14 cellular contexts compared by ENCODE assay signal in genomic region chr14:21262410-21262809, GRCh38. TPM values are rescaled to one million over a fixed set of nuclear protein-coding genes. Genes with fewer than 3 reads are reported as not detected.
DNase-seq lines count a peak whose midpoint lies in the region; ATAC-seq and TF ChIP-seq lines count a peak whose summit lies in the region.
"Had no signal": no experiment of that assay in that cellular context is flagged by ENCODE, and none has a peak within 500 bp of the region (broad histone marks: within the 10 kb centered on the region; RNA-seq: fewer than 3 reads in every experiment).

No MANE protein-coding gene starts in this region.

- H3K4me3 Mint-ChIP-seq in activated naive CD4-positive, alpha-beta T cell treated with anti-CD3 and anti-CD28 coated beads, Interleukin-2, amount 50 U/mL, for 24 hours: peak overlapping the region; percentile 99
- H3K4me3 Mint-ChIP-seq in activated B cell treated with CpG ODN at 0.5 μM for 24 hours: peak overlapping the region; percentile 38
- H3K4me3 Mint-ChIP-seq in type B pancreatic cell: peak overlapping the region; percentile 65

- H3K9me3 ChIP-seq in iPS-18a (ENCODE audit: control insufficient read depth, low read depth, low read length): no peaks in the 10 kb centered on the region
- H3K9me3 ChIP-seq: adrenal gland, upper lobe of left lung had no signal

- H3K9ac ChIP-seq in iPS-18a (ENCODE audit: low read length): no peak overlapping the region

- peaks cover 74% of the 10 kb centered on the region for H3K4me1 Mint-ChIP-seq in activated naive CD4-positive, alpha-beta T cell treated with anti-CD3 and anti-CD28 coated beads, Interleukin-2, amount 50 U/mL, for 24 hours
- peaks cover 84% of the 10 kb centered on the region for H3K4me1 Mint-ChIP-seq in activated B cell treated with CpG ODN at 0.5 μM for 24 hours
- peaks cover 54% of the 10 kb centered on the region for H3K4me1 Mint-ChIP-seq in type B pancreatic cell (ENCODE audit: unreplicated experiment)

- intact Hi-C loops in activated B cell treated with CpG ODN at 0.5 μM for 24 hours (cut with micrococcal nuclease): loop anchor here (10.0 kb wide), 4 partner anchors 48 to 638 kb away; partner anchors contain the start of gene TMEM253

- H3K36me3 ChIP-seq in iPS-18a (ENCODE audit: control insufficient read depth, low read depth, low read length): peaks cover 88% of the 10 kb centered on the region

- H3K9me3 Mint-ChIP-seq in activated naive CD4-positive, alpha-beta T cell treated with anti-CD3 and anti-CD28 coated beads, Interleukin-2, amount 50 U/mL, for 24 hours: no peaks in the 10 kb centered on the region
- H3K9me3 Mint-ChIP-seq in activated B cell treated with CpG ODN at 0.5 μM for 24 hours: no peaks in the 10 kb centered on the region
- H3K9me3 Mint-ChIP-seq in type B pancreatic cell: no peaks in the 10 kb centered on the region

- CTCF ChIA-PET in activated B cell treated with CpG ODN at 0.5 μM for 24 hours (lab: Charles Lee): no interaction called here

- no peaks in the 10 kb centered on the region for H3K27me3 ChIP-seq in iPS-18a (ENCODE audit: control insufficient read depth, insufficient read depth, low read length)
- H3K27me3 ChIP-seq: adrenal gland, upper lobe of left lung had no signal

- no peak for DNase-seq in activated naive CD4-positive, alpha-beta T cell (lab: John Stamatoyannopoulos, UW)
- DNase-seq in activated B cell treated with CpG ODN at 0.5 μM for 24 hours (no peak), type B pancreatic cell (ENCODE audit: extremely low spot score, unreplicated experiment) (no peak), EL (no peak)
- DNase-seq in effector CD8-positive, alpha-beta T cell (lab: John Stamatoyannopoulos, UW): no peak
- DNase-seq: adrenal gland; NCI-H1105; NK-92 treated with Interleukin-12 subunit alpha and Interleukin-12 subunit beta, amount 100 ng/mL, for 24 hours; upper lobe of left lung had no signal

- H3K4me3 ChIP-seq in iPS-18a (ENCODE audit: low read length): peak overlapping the region; percentile 13
- H3K4me3 ChIP-seq: upper lobe of left lung had no signal

- ATAC-seq in activated B cell treated with CpG ODN at 0.5 μM for 24 hours (ENCODE audit: low read depth): no peak
- no peak for ATAC-seq in GM19463 (IDR thresholded peaks at IDR 0.05; ENCODE audit: unreplicated experiment)

- H3K27me3 Mint-ChIP-seq in activated naive CD4-positive, alpha-beta T cell treated with anti-CD3 and anti-CD28 coated beads, Interleukin-2, amount 50 U/mL, for 24 hours: no peaks in the 10 kb centered on the region
- H3K27me3 Mint-ChIP-seq in activated B cell treated with CpG ODN at 0.5 μM for 24 hours (no peaks in the 10 kb centered on the region), type B pancreatic cell (no peaks in the 10 kb centered on the region)

- peaks cover 22% of the 10 kb centered on the region for H3K4me1 ChIP-seq in iPS-18a (ENCODE audit: control insufficient read depth, low read depth, low read length)

- no peak overlapping the region for H3K27ac ChIP-seq in iPS-18a (ENCODE audit: low read length)

- TF ChIP-seq CTCF in activated B cell treated with CpG ODN at 0.5 μM for 24 hours (IDR thresholded peaks at IDR 0.05) (no peak), type B pancreatic cell (conservative IDR thresholded peaks at IDR 0.05) (no peak)

- POLR2A ChIA-PET in activated B cell treated with CpG ODN at 0.5 μM for 24 hours (lab: Charles Lee): interaction anchor here (1.3 to 1.4 kb wide), 2 partner anchors 27 to 45 kb away, joined by 3 to 4 read pairs; no protein-coding TSS in a partner anchor

- H3K36me3 Mint-ChIP-seq in activated naive CD4-positive, alpha-beta T cell treated with anti-CD3 and anti-CD28 coated beads, Interleukin-2, amount 50 U/mL, for 24 hours: peaks cover 61% of the 10 kb centered on the region
- H3K36me3 Mint-ChIP-seq in activated B cell treated with CpG ODN at 0.5 μM for 24 hours (ENCODE audit: low read depth) (peaks cover 93% of the 10 kb centered on the region), type B pancreatic cell (peaks cover 68% of the 10 kb centered on the region)

- H3K27ac Mint-ChIP-seq in activated naive CD4-positive, alpha-beta T cell treated with anti-CD3 and anti-CD28 coated beads, Interleukin-2, amount 50 U/mL, for 24 hours: peak overlapping the region; percentile 78
- H3K27ac Mint-ChIP-seq in activated B cell treated with CpG ODN at 0.5 μM for 24 hours: peak overlapping the region; percentile 73
- peak overlapping the region; percentile 32 for H3K27ac Mint-ChIP-seq in type B pancreatic cell

RNA-seq across cellular contexts. Expression of gene HNRNPC, which starts 6.8 kb away (rescaled TPM):
- total RNA-seq in activated B cell treated with CpG ODN at 0.5 μM for 24 hours (653 and 683 TPM in 2 replicates), type B pancreatic cell (ENCODE audit: low replicate concordance) (474 and 692 TPM in 2 replicates)

RNA-seq across cellular contexts. Expression of gene RPGRIP1, which starts 17.5 kb away (rescaled TPM):
- total RNA-seq in activated B cell treated with CpG ODN at 0.5 μM for 24 hours: not detected in 2 replicates
- 0.19 and 0.63 TPM in 2 replicates for total RNA-seq in type B pancreatic cell (ENCODE audit: low replicate concordance)
- total RNA-seq: endothelial cell of umbilical vein, osteocyte had no signal

Comparison
In these comparisons a context has a peak if more than half of its experiments do, and no peak if none do; other contexts are left out.
1. H3K4me3 Mint-ChIP-seq: peak in every context shown above with its lines; median percentile 99 in activated naive CD4-positive, alpha-beta T cell treated with anti-CD3 and anti-CD28 coated beads, Interleukin-2, amount 50 U/mL, for 24 hours; 65 in type B pancreatic cell; 38 in activated B cell treated with CpG ODN at 0.5 μM for 24 hours.